In genomic region chr14:23319746-23320583, GRCh38 we compare ENCODE assay signal across 8 cellular contexts. TPM values are rescaled to one million over a fixed set of nuclear protein-coding genes. Genes with fewer than 3 reads are reported as not detected.
DNase-seq lines count a peak whose midpoint lies in the region; ATAC-seq and TF ChIP-seq lines count a peak whose summit lies in the region.

No MANE protein-coding gene starts in this region.

- H3K4me1 ChIP-seq in Caco-2: peaks cover 10% of the 10 kb centered on the region
- H3K4me1 ChIP-seq in OCI-LY7 (ENCODE audit: insufficient read depth, low read length, poor library complexity, severe bottlenecking): peaks cover 27% of the 10 kb centered on the region

- H3K27ac Mint-ChIP-seq in Caco-2 (ENCODE audit: unreplicated experiment): peak overlapping the region; percentile 96
- H3K27ac Mint-ChIP-seq in endothelial cell (ENCODE audit: unreplicated experiment): peak overlapping the region; percentile 98
- peak overlapping the region; percentile 98 for H3K27ac Mint-ChIP-seq in osteocyte (ENCODE audit: unreplicated experiment)

- peak overlapping the region; percentile 86 for H3K4me2 ChIP-seq in OCI-LY7 (ENCODE audit: low read length)

- TSS peak; percentile 90 for BruUV-seq in Caco-2 (replicated peaks; lab: Mats Ljungman, UMichigan)
- BruUV-seq in OCI-LY7 (replicated peaks; lab: Mats Ljungman, UMichigan): no TSS peak

- H3K9me3 ChIP-seq in Caco-2 (no peaks in the 10 kb centered on the region), OCI-LY7 (ENCODE audit: low read length) (no peaks in the 10 kb centered on the region)

- no peak for TF ChIP-seq CTCF in Caco-2 (IDR thresholded peaks at IDR 0.05; ENCODE audit: insufficient read depth in 1 of 2, low read depth in 1 of 2, low read length in 1 of 2, severe bottlenecking in 1 of 2, unreplicated experiment in 1 of 2)
- TF ChIP-seq CTCF in OCI-LY7 (conservative IDR thresholded peaks at IDR 0.05; ENCODE audit: low read length): no peak
- TF ChIP-seq CTCF in endothelial cell (IDR thresholded peaks at IDR 0.05; ENCODE audit: unreplicated experiment): no peak
- TF ChIP-seq CTCF in osteocyte (IDR thresholded peaks at IDR 0.05): no peak

- H3K4me3 ChIP-seq in Caco-2 (ENCODE audit: low read depth, low read length): peak overlapping the region; percentile 32
- peak overlapping the region; percentile 79 for H3K4me3 ChIP-seq in OCI-LY7 (ENCODE audit: low read depth, low read length, poor library complexity, severe bottlenecking)

- peaks cover 13% of the 10 kb centered on the region; the same call in 1 of the 2 replicates for H4K20me1 ChIP-seq in OCI-LY7 (ENCODE audit: insufficient read depth, low read length)

- H3K27ac ChIP-seq in OCI-LY7 (ENCODE audit: low read depth, low read length, poor library complexity, severe bottlenecking): peak overlapping the region; percentile 83

- ATAC-seq in HG02588 (IDR thresholded peaks at IDR 0.05; ENCODE audit: unreplicated experiment) (no peak), HG03135 (IDR thresholded peaks at IDR 0.05; ENCODE audit: unreplicated experiment) (no peak)

- peaks cover 17% of the 10 kb centered on the region for H3K4me1 Mint-ChIP-seq in Caco-2 (ENCODE audit: low read depth, unreplicated experiment)
- H3K4me1 Mint-ChIP-seq in endothelial cell (ENCODE audit: unreplicated experiment): peaks cover 35% of the 10 kb centered on the region
- peaks cover 27% of the 10 kb centered on the region for H3K4me1 Mint-ChIP-seq in osteocyte (ENCODE audit: unreplicated experiment)

- no peaks in the 10 kb centered on the region for H3K27me3 ChIP-seq in Caco-2 (replicated peaks; ENCODE audit: control insufficient read depth, insufficient read depth, low read length)

- H3K36me3 Mint-ChIP-seq in Caco-2 (ENCODE audit: insufficient read depth, unreplicated experiment) (peaks cover 70% of the 10 kb centered on the region), endothelial cell (ENCODE audit: low read depth, unreplicated experiment) (peaks cover 27% of the 10 kb centered on the region), osteocyte (ENCODE audit: unreplicated experiment) (peaks cover 28% of the 10 kb centered on the region)

- POLR2A ChIA-PET in Caco-2 (lab: Charles Lee): interaction anchor here (0.6 to 3.1 kb wide), 7 partner anchors 9 to 333 kb away, joined by 5 to 51 read pairs (median 12); partner anchors contain the start of genes ACIN1, BCL2L2, C14orf119 and HOMEZ
- POLR2A ChIA-PET in OCI-LY7 (lab: Charles Lee): interaction anchor here (0.6 to 5.7 kb wide), 14 partner anchors 9 to 814 kb away, joined by 3 to 122 read pairs (median 5); partner anchors contain the start of genes ACIN1, BCL2L2, C14orf119 and PPP1R3E

- H3K27me3 Mint-ChIP-seq in Caco-2 (ENCODE audit: insufficient read depth, unreplicated experiment): no peaks in the 10 kb centered on the region
- peaks cover 18% of the 10 kb centered on the region for H3K27me3 Mint-ChIP-seq in endothelial cell (ENCODE audit: unreplicated experiment)
- H3K27me3 Mint-ChIP-seq in osteocyte (ENCODE audit: unreplicated experiment): no peaks in the 10 kb centered on the region

- peak overlapping the region; percentile 96 for H3K4me3 Mint-ChIP-seq in Caco-2 (ENCODE audit: unreplicated experiment)
- H3K4me3 Mint-ChIP-seq in endothelial cell (ENCODE audit: unreplicated experiment): peak overlapping the region; percentile 89
- H3K4me3 Mint-ChIP-seq in osteocyte (ENCODE audit: unreplicated experiment): peak overlapping the region; percentile 72

- H2AFZ ChIP-seq in OCI-LY7 (ENCODE audit: low read length): peak overlapping the region; percentile 75; the same call in 1 of the 2 replicates

- CTCF ChIA-PET in Caco-2 (lab: Charles Lee) (interaction anchor here (1.1 to 2.8 kb wide), 5 partner anchors 13 to 199 kb away, joined by 4 to 15 read pairs (median 6); partner anchors contain the start of gene HOMEZ), OCI-LY7 (lab: Charles Lee; ENCODE audit: unreplicated experiment) (interaction anchor here (0.7 to 2.0 kb wide), 8 partner anchors 12 to 249 kb away, joined by 3 to 9 read pairs (median 4); partner anchors contain the start of genes ACIN1, BCL2L2, HOMEZ and PPP1R3E)

- H3K79me2 ChIP-seq in OCI-LY7 (ENCODE audit: insufficient read depth, low read depth, low read length): peaks cover 23% of the 10 kb centered on the region

- no peaks in the 10 kb centered on the region for H3K9me2 ChIP-seq in OCI-LY7 (ENCODE audit: insufficient read depth, low read length)

- DNase-seq in Caco-2 (no peak), OCI-LY7 (ENCODE audit: low spot score) (no peak), endothelial cell (ENCODE audit: low spot score) (no peak), osteocyte (ENCODE audit: extremely low spot score, unreplicated experiment) (no peak), hypothalamus (lab: John Stamatoyannopoulos, UW) (no peak), 8988T (no peak)

- H3K9me3 Mint-ChIP-seq in Caco-2 (ENCODE audit: unreplicated experiment) (no peaks in the 10 kb centered on the region), endothelial cell (ENCODE audit: unreplicated experiment) (no peaks in the 10 kb centered on the region), osteocyte (ENCODE audit: unreplicated experiment) (no peaks in the 10 kb centered on the region)

- peaks cover 2% of the 10 kb centered on the region for H3K36me3 ChIP-seq in Caco-2 (ENCODE audit: control insufficient read depth, insufficient read depth, low read length)
- H3K36me3 ChIP-seq in OCI-LY7 (ENCODE audit: insufficient read depth, low read length): peaks cover 30% of the 10 kb centered on the region

- intact Hi-C loops in Caco-2 (cut with micrococcal nuclease; ENCODE audit: unreplicated experiment): loop anchor here (5.0 kb wide), 2 partner anchors 147 to 713 kb away; partner anchors contain the start of gene NGDN
- intact Hi-C loops in OCI-LY7 (cut with micrococcal nuclease; ENCODE audit: unreplicated experiment): loop anchor here (2.0 to 5.0 kb wide), 3 partner anchors 13 to 237 kb away; partner anchors contain the start of genes BCL2L2, NGDN and THTPA

RNA-seq across cellular contexts. Expression of gene PABPN1, which starts 1.3 kb away (rescaled TPM):
- total RNA-seq in Caco-2 (2022): 196 and 202 TPM in 2 replicates
- total RNA-seq in OCI-LY7 (2014; rRNA removed; shearing (Covaris generic)): 120 and 167 TPM in 2 replicates
- total RNA-seq in OCI-LY7 (2022): 314 and 319 TPM in 2 replicates
- total RNA-seq in endothelial cell (ENCODE audit: unreplicated experiment): 191 TPM
- total RNA-seq in osteocyte: 175 and 183 TPM in 2 replicates

RNA-seq across cellular contexts. Expression of gene BCL2L2, which starts 13.3 kb away (rescaled TPM):
- total RNA-seq in Caco-2 (2022): 19.1 and 20.8 TPM in 2 replicates
- 7.2 and 8.6 TPM in 2 replicates for total RNA-seq in OCI-LY7 (2014; rRNA removed; shearing (Covaris generic))
- total RNA-seq in OCI-LY7 (2022): 17.4 and 18.0 TPM in 2 replicates
- 22.0 TPM for total RNA-seq in endothelial cell (ENCODE audit: unreplicated experiment)
- total RNA-seq in osteocyte: 21.6 and 27.9 TPM in 2 replicates

RNA-seq across cellular contexts. Expression of gene PPP1R3E, which starts 17.3 kb away (rescaled TPM):
- 5.9 and 8.6 TPM in 2 replicates for total RNA-seq in Caco-2 (2022)
- 24.4 and 31.0 TPM in 2 replicates for total RNA-seq in OCI-LY7 (2014; rRNA removed; shearing (Covaris generic))
- 95.5 and 102 TPM in 2 replicates for total RNA-seq in OCI-LY7 (2022)
- total RNA-seq in endothelial cell (ENCODE audit: unreplicated experiment): 8.4 TPM
- 15.3 and 19.2 TPM in 2 replicates for total RNA-seq in osteocyte

RNA-seq across cellular contexts. Expression of gene SLC22A17, which starts 32.7 kb away (rescaled TPM):
- total RNA-seq in Caco-2 (2022): 3.1 and 3.7 TPM in 2 replicates
- not detected in 2 replicates for total RNA-seq in OCI-LY7 (2014; rRNA removed; shearing (Covaris generic))
- total RNA-seq in OCI-LY7 (2022): not detected in 2 replicates
- 35.3 TPM for total RNA-seq in endothelial cell (ENCODE audit: unreplicated experiment)
- 36.4 and 42.7 TPM in 2 replicates for total RNA-seq in osteocyte

RNA-seq across cellular contexts. Expression of gene HOMEZ, which starts 34.0 kb away (rescaled TPM):
- total RNA-seq in Caco-2 (2022) (7.4 and 7.6 TPM in 2 replicates), OCI-LY7 (2022) (16.5 and 17.2 TPM in 2 replicates), endothelial cell (ENCODE audit: unreplicated experiment) (21.7 TPM), osteocyte (6.9 and 8.4 TPM in 2 replicates)
- total RNA-seq in OCI-LY7 (2014; rRNA removed; shearing (Covaris generic)): 6.3 and 7.1 TPM in 2 replicates
